12 cellular contexts compared by ENCODE assay signal in the genomic region with DNA sequence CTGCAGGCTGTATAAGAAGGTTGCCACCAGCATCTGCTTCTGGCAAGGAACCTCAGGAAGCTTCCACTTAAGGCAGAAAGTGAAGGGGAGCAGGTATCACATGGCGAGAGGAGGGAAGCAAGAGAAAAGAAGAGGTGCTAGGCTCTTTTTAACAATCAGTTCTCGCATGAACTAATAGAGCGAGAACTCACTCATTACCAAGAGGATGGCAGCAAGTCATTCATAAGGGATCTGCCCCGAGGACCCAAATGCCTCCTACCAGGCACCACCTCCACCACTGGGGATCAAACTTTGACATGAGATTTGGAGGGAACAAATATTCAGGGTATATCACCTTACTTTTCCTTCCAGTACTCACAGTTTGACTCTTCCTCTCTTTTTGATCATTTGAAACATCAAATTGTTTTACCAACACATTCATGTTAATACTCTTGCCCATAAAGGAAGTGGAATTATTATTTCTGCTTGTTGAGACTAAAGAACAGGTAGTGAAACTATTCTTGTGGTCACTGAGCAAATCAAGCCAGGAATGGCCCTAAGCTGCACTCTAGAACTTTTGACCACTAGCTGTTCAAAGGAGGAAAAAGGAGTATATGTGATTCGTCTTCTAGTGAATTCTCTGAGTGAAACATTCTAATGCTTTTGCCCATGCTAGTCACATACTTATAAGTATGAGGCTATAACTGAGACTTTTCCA. TPM values are rescaled to one million over a fixed set of nuclear protein-coding genes. Genes with fewer than 3 reads are reported as not detected.
DNase-seq lines count a peak whose midpoint lies in the region; ATAC-seq, FAIRE-seq and TF ChIP-seq lines count a peak whose summit lies in the region.
"Had no signal": no experiment of that assay in that cellular context is flagged by ENCODE, and none has a peak within 500 bp of the region (broad histone marks: within the 10 kb centered on the region; RNA-seq: fewer than 3 reads in every experiment).

No MANE protein-coding gene starts in this region.

- no peak overlapping the region for H3K27ac ChIP-seq in SK-N-SH (ENCODE audit: low read depth in 2 of 2, low read length in 1 of 2)
- H3K27ac ChIP-seq: 22Rv1 had no signal

- H3K9me2 ChIP-seq in SK-N-SH = no peaks in the 10 kb centered on the region

- CTCF ChIA-PET in SK-N-SH (lab: Yijun Ruan, JAX) = interaction anchor here (0.8 to 2.7 kb wide), 3 partner anchors 17 to 27 kb away, joined by 4 to 10 read pairs (median 6); no protein-coding TSS in a partner anchor

- DNase-seq in SIG-M5 treated with dmso at 0.1 percent for 504 hours (lab: John Stamatoyannopoulos, UW; ENCODE audit: unreplicated experiment) (peak; percentile 19), SIG-M5 (lab: John Stamatoyannopoulos, UW) (no peak), RCC 7860 (ENCODE audit: low spot score) (no peak), SK-N-SH (no peak), cerebellar nuclear complex (lab: John Stamatoyannopoulos, UW) (no peak), Kasumi-1 (lab: John Stamatoyannopoulos, UW) (no peak)
- DNase-seq: activated T-cell treated with anti-CD3 and anti-CD28 coated beads, Interleukin-2, amount 50 U/mL, for 1 hour; NCI-H774; T1000 had no signal

- TF ChIP-seq EP300 in SK-N-SH (IDR thresholded peaks at IDR 0.05; ENCODE audit: borderline replicate concordance in 1 of 2, low read depth in 1 of 2, low read length in 1 of 2) = no peak

- no peaks in the 10 kb centered on the region for H3K4me1 ChIP-seq in SK-N-SH (ENCODE audit: control insufficient read depth in 1 of 2, insufficient read depth in 2 of 2, low read depth in 1 of 2, low read length in 1 of 2)

- no peak for TF ChIP-seq CTCF in SK-N-SH (IDR thresholded peaks at IDR 0.05)

- H3K27me3 ChIP-seq in SK-N-SH (ENCODE audit: insufficient read depth) = no peaks in the 10 kb centered on the region

- no peak overlapping the region for H3K4me2 ChIP-seq in SK-N-SH

- no peak overlapping the region for H3K9ac ChIP-seq in SK-N-SH

- H3K4me3 ChIP-seq in SK-N-SH (ENCODE audit: low read depth in 2 of 2, low read length in 1 of 2) = no peak overlapping the region

- no peaks in the 10 kb centered on the region for H3K9me3 ChIP-seq in SK-N-SH

- no peak for FAIRE-seq in RCC 7860 (lab: Jason Lieb, UNC)

- no peaks in the 10 kb centered on the region for H3F3A ChIP-seq in SK-N-SH (replicated peaks; ENCODE audit: insufficient read depth)

- peak; percentile 74 for ATAC-seq in HG02840 (IDR thresholded peaks at IDR 0.05; ENCODE audit: low FRiP score, unreplicated experiment)
- ATAC-seq in HG03565 (IDR thresholded peaks at IDR 0.05; ENCODE audit: unreplicated experiment) = peak; percentile 87

- POLR2A ChIA-PET in SK-N-SH (lab: Yijun Ruan, JAX) = no interaction called here

- H3K36me3 ChIP-seq in SK-N-SH (replicated peaks in 1 of 2; ENCODE audit: control insufficient read depth in 1 of 2, insufficient read depth in 2 of 2, low read length in 1 of 2) = no peaks in the 10 kb centered on the region

- no peaks in the 10 kb centered on the region for H3K79me2 ChIP-seq in SK-N-SH (ENCODE audit: insufficient read depth)

- no peaks in the 10 kb centered on the region for H4K20me1 ChIP-seq in SK-N-SH (ENCODE audit: insufficient read depth)

- WGBS in SK-N-SH (ENCODE audit: low lambda C conversion rate) = 82% methylated on average over 5 of the region's 5 CpGs

- no peak for TF ChIP-seq RAD21 in SK-N-SH (IDR thresholded peaks at IDR 0.05; ENCODE audit: low read length)

- no peak overlapping the region for H2AFZ ChIP-seq in SK-N-SH (ENCODE audit: low read depth)

TF ChIP-seq in SK-N-SH, 30 proteins besides CTCF, POLR2A, EP300 and RAD21:
- TF ChIP-seq RXRA (IDR thresholded peaks at IDR 0.05; ENCODE audit: borderline replicate concordance, low read depth) (no peak), TAF1 (IDR thresholded peaks at IDR 0.05; ENCODE audit: borderline replicate concordance, low read depth, low read length) (no peak), YY1 (IDR thresholded peaks at IDR 0.05; ENCODE audit: low read depth) (no peak), SIN3A (IDR thresholded peaks at IDR 0.05; ENCODE audit: borderline replicate concordance, low read depth, low read length) (no peak), FOSL2 (IDR thresholded peaks at IDR 0.05; ENCODE audit: borderline replicate concordance, low read depth) (no peak), FOXJ3 (CRISPR knock-in tag; IDR thresholded peaks at IDR 0.05) (no peak), GATA2 (CRISPR knock-in tag; IDR thresholded peaks at IDR 0.05) (no peak), RFX5 (IDR thresholded peaks at IDR 0.05; ENCODE audit: low read length) (no peak), TCF12 (IDR thresholded peaks at IDR 0.05) (no peak), SMC3 (IDR thresholded peaks at IDR 0.05; ENCODE audit: low read depth, low read length) (no peak)
- TF ChIP-seq, protein P1, sequence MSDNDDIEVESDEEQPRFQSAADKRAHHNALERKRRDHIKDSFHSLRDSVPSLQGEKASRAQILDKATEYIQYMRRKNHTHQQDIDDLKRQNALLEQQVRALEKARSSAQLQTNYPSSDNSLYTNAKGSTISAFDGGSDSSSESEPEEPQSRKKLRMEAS (IDR thresholded peaks at IDR 0.05; ENCODE audit: low read depth) = no peak
- TF ChIP-seq, protein P2, sequence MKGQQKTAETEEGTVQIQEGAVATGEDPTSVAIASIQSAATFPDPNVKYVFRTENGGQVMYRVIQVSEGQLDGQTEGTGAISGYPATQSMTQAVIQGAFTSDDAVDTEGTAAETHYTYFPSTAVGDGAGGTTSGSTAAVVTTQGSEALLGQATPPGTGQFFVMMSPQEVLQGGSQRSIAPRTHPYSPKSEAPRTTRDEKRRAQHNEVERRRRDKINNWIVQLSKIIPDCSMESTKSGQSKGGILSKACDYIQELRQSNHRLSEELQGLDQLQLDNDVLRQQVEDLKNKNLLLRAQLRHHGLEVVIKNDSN (IDR thresholded peaks at IDR 0.05; ENCODE audit: borderline replicate concordance, low read depth) = no peak
- TF ChIP-seq, protein P3, sequence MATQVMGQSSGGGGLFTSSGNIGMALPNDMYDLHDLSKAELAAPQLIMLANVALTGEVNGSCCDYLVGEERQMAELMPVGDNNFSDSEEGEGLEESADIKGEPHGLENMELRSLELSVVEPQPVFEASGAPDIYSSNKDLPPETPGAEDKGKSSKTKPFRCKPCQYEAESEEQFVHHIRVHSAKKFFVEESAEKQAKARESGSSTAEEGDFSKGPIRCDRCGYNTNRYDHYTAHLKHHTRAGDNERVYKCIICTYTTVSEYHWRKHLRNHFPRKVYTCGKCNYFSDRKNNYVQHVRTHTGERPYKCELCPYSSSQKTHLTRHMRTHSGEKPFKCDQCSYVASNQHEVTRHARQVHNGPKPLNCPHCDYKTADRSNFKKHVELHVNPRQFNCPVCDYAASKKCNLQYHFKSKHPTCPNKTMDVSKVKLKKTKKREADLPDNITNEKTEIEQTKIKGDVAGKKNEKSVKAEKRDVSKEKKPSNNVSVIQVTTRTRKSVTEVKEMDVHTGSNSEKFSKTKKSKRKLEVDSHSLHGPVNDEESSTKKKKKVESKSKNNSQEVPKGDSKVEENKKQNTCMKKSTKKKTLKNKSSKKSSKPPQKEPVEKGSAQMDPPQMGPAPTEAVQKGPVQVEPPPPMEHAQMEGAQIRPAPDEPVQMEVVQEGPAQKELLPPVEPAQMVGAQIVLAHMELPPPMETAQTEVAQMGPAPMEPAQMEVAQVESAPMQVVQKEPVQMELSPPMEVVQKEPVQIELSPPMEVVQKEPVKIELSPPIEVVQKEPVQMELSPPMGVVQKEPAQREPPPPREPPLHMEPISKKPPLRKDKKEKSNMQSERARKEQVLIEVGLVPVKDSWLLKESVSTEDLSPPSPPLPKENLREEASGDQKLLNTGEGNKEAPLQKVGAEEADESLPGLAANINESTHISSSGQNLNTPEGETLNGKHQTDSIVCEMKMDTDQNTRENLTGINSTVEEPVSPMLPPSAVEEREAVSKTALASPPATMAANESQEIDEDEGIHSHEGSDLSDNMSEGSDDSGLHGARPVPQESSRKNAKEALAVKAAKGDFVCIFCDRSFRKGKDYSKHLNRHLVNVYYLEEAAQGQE (IDR thresholded peaks at IDR 0.05; ENCODE audit: low read depth, low read length) = no peak
TF ChIP-seq in SK-N-SH: peak in this region for 0.

RNA-seq across cellular contexts. Expression of a gene that starts 45.0 kb away (rescaled TPM):
- 4.2 and 8.7 TPM in 2 replicates for polyA plus RNA-seq in SK-N-SH (2012; rRNA removed)
- polyA plus RNA-seq in SK-N-SH (2012; cell fraction: cytosol; rRNA removed) = 7.3 and 8.9 TPM in 2 replicates
- polyA plus RNA-seq in SK-N-SH (2012; cell fraction: nucleus; rRNA removed) = 3.5 and 10.1 TPM in 2 replicates

RNA-seq across cellular contexts. Expression of a gene that starts 45.2 kb away (rescaled TPM):
- 1.0 and 1.4 TPM in 2 replicates for polyA plus RNA-seq in SK-N-SH (2012; rRNA removed)
- polyA plus RNA-seq in SK-N-SH (2012; cell fraction: cytosol; rRNA removed) = 1.6 and 2.7 TPM in 2 replicates
- polyA plus RNA-seq in SK-N-SH (2012; cell fraction: nucleus; rRNA removed) = 2.4 and 8.7 TPM in 2 replicates
